In genomic region chr9:35071814-35072460, GRCh38 we compare ENCODE assay signal across 8 cellular contexts. TPM values are rescaled to one million over a fixed set of nuclear protein-coding genes. Genes with fewer than 3 reads are reported as not detected.
A peak's percentile ranks its signal among the peaks of the same experiment; 100 is the strongest.
DNase-seq lines count a peak whose midpoint lies in the region; TF ChIP-seq lines count a peak whose summit lies in the region.

No MANE protein-coding gene starts in this region.

- H3F3A ChIP-seq in Loucy (ENCODE audit: low read depth): peaks cover 10% of the 10 kb centered on the region

- H4K20me1 ChIP-seq in Loucy (ENCODE audit: insufficient read depth, low read length, poor library complexity, severe bottlenecking): peaks cover 54% of the 10 kb centered on the region

- in situ Hi-C loops in HAP-1 (cut with MboI; ENCODE audit: low sequenced_read_pairs) (no loop called here), transverse colon (cut with MboI; ENCODE audit: low pct_ligation_motif_present in 1 of 4, low pct_unique_long_range_greater_than_20kb in 1 of 4, low sequenced_read_pairs in 3 of 4) (no loop called here)

- H3K4me1 ChIP-seq in HAP-1 (peaks cover 13% of the 10 kb centered on the region), Loucy (ENCODE audit: insufficient read depth, low read length, poor library complexity, severe bottlenecking) (peaks cover 53% of the 10 kb centered on the region), transverse colon (peaks cover 15 to 38% (median 26%) of the 10 kb centered on the region in 4 donors)

- H3K4me2 ChIP-seq in Loucy (ENCODE audit: low read depth, low read length, poor library complexity, severe bottlenecking): peak overlapping the region; percentile 99

- peak overlapping the region; percentile 94 for H3K9ac ChIP-seq in Loucy (ENCODE audit: low read depth, low read length, poor library complexity, severe bottlenecking)

- TF ChIP-seq CTCF in GM06990 (IDR thresholded peaks at IDR 0.05; ENCODE audit: insufficient read depth, low read length, poor library complexity, severe bottlenecking) (peak; percentile 20), Loucy (conservative IDR thresholded peaks at IDR 0.05; ENCODE audit: low read length) (peak; percentile 37; the same call in 1 of the 2 replicates), transverse colon (IDR thresholded peaks at IDR 0.05) (peak in 4 of 5 experiments; percentile 11 to 49 (median 26))

- no peaks in the 10 kb centered on the region for H3K9me3 ChIP-seq in HAP-1
- H3K9me3 ChIP-seq in Loucy (ENCODE audit: insufficient read depth, low read depth, low read length): no peaks in the 10 kb centered on the region
- H3K9me3 ChIP-seq in transverse colon: no peaks in the 10 kb centered on the region

- peak overlapping the region; percentile 85 for H3K4me3 ChIP-seq in GM06990 (replicated peaks; ENCODE audit: low read depth, low read length)
- peak overlapping the region; percentile 81 for H3K4me3 ChIP-seq in HAP-1
- peak overlapping the region; percentile 95 for H3K4me3 ChIP-seq in Loucy (ENCODE audit: low read length, poor library complexity, severe bottlenecking)
- H3K4me3 ChIP-seq in transverse colon: peak overlapping the region; percentile 83 to 99 (median 94)

- intact Hi-C loops in cardiac septum (cut with DNase I): loop anchor here (5.0 to 10.0 kb wide), 2 partner anchors 80 to 533 kb away; partner anchors contain the start of gene TESK1
- intact Hi-C loops in transverse colon (cut with DNase I; ENCODE audit: low total_unique reads): no loop called here

- H3K27ac ChIP-seq in transverse colon: peak overlapping the region; percentile 100

- WGBS in transverse colon (ENCODE audit: low coverage in 1 of 2), 2 donors: 0% methylated on average over 10 of the region's 79 CpGs; no CpG with 5 or more reads in 1 of the 2 donors

- TF ChIP-seq EP300 in transverse colon (IDR thresholded peaks at IDR 0.05; ENCODE audit: low read depth): no peak

- H3K27me3 ChIP-seq in GM06990 (replicated peaks; ENCODE audit: control insufficient read depth, insufficient read depth, low read length) (no peaks in the 10 kb centered on the region), HAP-1 (ENCODE audit: low read depth) (no peaks in the 10 kb centered on the region), Loucy (ENCODE audit: insufficient read depth, low read length, poor library complexity, severe bottlenecking) (no peaks in the 10 kb centered on the region), transverse colon (no peaks in the 10 kb centered on the region)

- peak; percentile 91 for DNase-seq in GM06990 (ENCODE audit: extremely low read depth, insufficient read length)
- DNase-seq in HAP-1 (ENCODE audit: low spot score in 2 of 2): peak; percentile 67 to 83
- DNase-seq in SKM-1 treated with dmso at 0.1 percent for 144 hours (lab: John Stamatoyannopoulos, UW; ENCODE audit: unreplicated experiment): peak; percentile 78
- peak; percentile 34 for DNase-seq in activated naive CD8-positive, alpha-beta T cell treated with anti-CD3 and anti-CD28 coated beads, Interleukin-2, amount 50 U/mL, for 16 hours (ENCODE audit: low read depth, low spot score)
- peak; percentile 94 for DNase-seq in cardiac septum (ENCODE audit: low spot score)
- peak; percentile 57 for DNase-seq in pons (ENCODE audit: low spot score)
- peak; percentile 85 for DNase-seq in transverse colon

- H3K36me3 ChIP-seq in GM06990 (ENCODE audit: control insufficient read depth, insufficient read depth, low read length) (peaks cover 15% of the 10 kb centered on the region), HAP-1 (replicated peaks) (peaks cover 68% of the 10 kb centered on the region), Loucy (ENCODE audit: insufficient read depth, low read length) (peaks cover 22% of the 10 kb centered on the region; the same call in 1 of the 2 replicates), transverse colon (peaks cover 0 to 12% (median 3%) of the 10 kb centered on the region in 4 donors)

- H2AFZ ChIP-seq in Loucy (ENCODE audit: low read length): no peak overlapping the region

- H3K79me2 ChIP-seq in Loucy (ENCODE audit: insufficient read depth, low read length): peaks cover 66% of the 10 kb centered on the region

- TF ChIP-seq POLR2A in transverse colon (IDR thresholded peaks at IDR 0.05): no peak

- H3K9me2 ChIP-seq in Loucy (replicated peaks; ENCODE audit: low read depth, low read length): no peaks in the 10 kb centered on the region

RNA-seq across cellular contexts. Expression of gene VCP, which starts 0.5 kb away (rescaled TPM):
- 309 TPM for total RNA-seq in cardiac septum
- 100 to 1,000 TPM in 3 of 4 donors, 10 to 100 TPM in 1; 45.3 to 196 (median 124) TPM for total RNA-seq in transverse colon

RNA-seq across cellular contexts. Expression of gene FANCG, which starts 7.8 kb away (rescaled TPM):
- total RNA-seq in cardiac septum: 5.6 TPM
- 10 to 100 TPM in 3 of 4 donors, 1 to 10 TPM in 1; 6.6 to 90.0 (median 51.6) TPM for total RNA-seq in transverse colon

RNA-seq across cellular contexts. Expression of gene PIGO, which starts 24.5 kb away (rescaled TPM):
- total RNA-seq in cardiac septum: 9.3 TPM
- 10 to 100 TPM; 19.1 to 50.1 (median 24.8) TPM for total RNA-seq in transverse colon

RNA-seq across cellular contexts. Expression of gene STOML2, which starts 31.0 kb away (rescaled TPM):
- total RNA-seq in cardiac septum (95.2 TPM), transverse colon (10 to 100 TPM; 36.7 to 99.1 (median 70.9) TPM)

RNA-seq across cellular contexts. Expression of gene ATOSB, which starts 43.7 kb away (rescaled TPM):
- 20.0 TPM for total RNA-seq in cardiac septum
- total RNA-seq in transverse colon: 10 to 100 TPM; 23.9 to 30.0 (median 27.3) TPM

Comparison
In these comparisons a context has a peak if more than half of its experiments do, and no peak if none do; other contexts are left out.
1. Peak in every context shown above with its lines: DNase-seq, H3K4me3 ChIP-seq and H3K27ac ChIP-seq.
2. DNase-seq: peak in every context shown above with its lines; median percentile 94 in cardiac septum; 91 in GM06990; 85 in transverse colon; 78 in SKM-1 treated with dmso at 0.1 percent for 144 hours; 75 in HAP-1; 57 in pons; 34 in activated naive CD8-positive, alpha-beta T cell treated with anti-CD3 and anti-CD28 coated beads, Interleukin-2, amount 50 U/mL, for 16 hours.